In the genomic region with DNA sequence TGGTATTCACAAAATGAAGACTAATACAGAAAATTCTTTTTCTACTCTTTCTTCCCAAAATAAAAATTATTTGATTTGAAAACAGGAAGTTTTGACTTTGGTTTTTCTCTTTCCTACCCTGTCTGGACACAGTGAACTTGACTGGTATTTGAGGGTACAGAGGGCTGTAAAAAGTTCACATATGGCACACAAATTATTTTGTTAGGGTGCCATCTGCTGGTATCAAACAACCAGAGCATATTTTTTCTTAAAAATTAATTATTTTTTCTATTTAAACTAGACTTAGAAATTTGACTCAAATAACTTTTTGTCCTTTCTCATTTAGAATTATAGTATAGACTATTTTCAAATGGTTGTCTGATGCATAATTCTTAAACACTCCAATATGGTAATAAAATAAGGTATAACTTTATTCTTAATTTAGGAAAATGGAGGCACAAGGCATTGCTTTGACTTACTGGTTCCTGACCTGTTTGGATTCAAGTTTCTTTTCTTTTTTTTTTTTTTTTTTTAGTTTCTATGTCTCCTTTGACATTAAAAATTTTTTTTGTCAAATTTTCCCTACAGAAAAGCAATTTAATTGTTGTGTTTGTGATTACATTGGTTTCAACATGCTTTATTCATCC, we compare ENCODE assay signal across 9 cellular contexts.
DNase-seq lines count a peak whose midpoint lies in the region; ATAC-seq and TF ChIP-seq lines count a peak whose summit lies in the region.
"Had no signal": no experiment of that assay in that cellular context is flagged by ENCODE, and none has a peak within 500 bp of the region (broad histone marks: within the 10 kb centered on the region; RNA-seq: fewer than 3 reads in every experiment).

No MANE protein-coding gene starts in this region.

- peak; percentile 58 for TF ChIP-seq CTCF in AG10803 (conservative IDR thresholded peaks at IDR 0.05; ENCODE audit: low read length)
- no peak for TF ChIP-seq CTCF in coronary artery (IDR thresholded peaks at IDR 0.05)
- TF ChIP-seq CTCF in mucosa of descending colon (IDR thresholded peaks at IDR 0.05) = no peak

- no peaks in the 10 kb centered on the region for H3K36me3 ChIP-seq in mucosa of descending colon (ENCODE audit: low read depth)

- no peaks in the 10 kb centered on the region for H3K4me1 ChIP-seq in mucosa of descending colon (ENCODE audit: low read depth)

- H3K9me3 ChIP-seq in mucosa of descending colon = no peaks in the 10 kb centered on the region

- in situ Hi-C loops in SK-MEL-5 (cut with HindIII; ENCODE audit: low pct_unique_long_range_greater_than_20kb, low sequenced_read_pairs) = no loop called here

- intact Hi-C loops in mucosa of descending colon (cut with DNase I, micrococcal nuclease) = loop anchor here in 1 of 2 donors (10.0 kb wide), 1 partner anchor 782 kb away; no protein-coding TSS in a partner anchor

- no peak overlapping the region for H3K27ac ChIP-seq in coronary artery

- ATAC-seq in GM21576 (IDR thresholded peaks at IDR 0.05; ENCODE audit: unreplicated experiment) = no peak
- no peak for ATAC-seq in mucosa of descending colon
- ATAC-seq: activated T-cell treated with anti-CD3 and anti-CD28 coated beads, Interleukin-2, amount 50 U/mL, for 4 hours had no signal

- no peak overlapping the region for H3K4me3 ChIP-seq in AG10803 (ENCODE audit: low read length)
- no peak overlapping the region for H3K4me3 ChIP-seq in coronary artery
- no peak overlapping the region for H3K4me3 ChIP-seq in mucosa of descending colon

- DNase-seq in AG10803 (ENCODE audit: low read depth) = peak; percentile 40
- DNase-seq in HT-29 (ENCODE audit: low spot score) = peak; percentile 12
- peak; percentile 34 for DNase-seq in SK-MEL-5 (ENCODE audit: low read depth, low spot score)
- DNase-seq in iris pigment epithelial cell (ENCODE audit: low read depth) = peak; percentile 25
- no peak for DNase-seq in coronary artery (ENCODE audit: low spot score)
- no peak for DNase-seq in mucosa of descending colon
- no peak for DNase-seq in activated gamma-delta T cell (lab: John Stamatoyannopoulos, UW)
- DNase-seq: activated T-cell treated with anti-CD3 and anti-CD28 coated beads, Interleukin-2, amount 50 U/mL, for 4 hours had no signal

Comparison
In these comparisons a context has a peak if more than half of its experiments do, and no peak if none do; other contexts are left out.
1. DNase-seq: peak in AG10803 (single experiment), HT-29 (single experiment), SK-MEL-5 (single experiment) and iris pigment epithelial cell (single experiment); none in coronary artery (single experiment), mucosa of descending colon (0 of 3) and activated gamma-delta T cell (single experiment).